In the genomic region with DNA sequence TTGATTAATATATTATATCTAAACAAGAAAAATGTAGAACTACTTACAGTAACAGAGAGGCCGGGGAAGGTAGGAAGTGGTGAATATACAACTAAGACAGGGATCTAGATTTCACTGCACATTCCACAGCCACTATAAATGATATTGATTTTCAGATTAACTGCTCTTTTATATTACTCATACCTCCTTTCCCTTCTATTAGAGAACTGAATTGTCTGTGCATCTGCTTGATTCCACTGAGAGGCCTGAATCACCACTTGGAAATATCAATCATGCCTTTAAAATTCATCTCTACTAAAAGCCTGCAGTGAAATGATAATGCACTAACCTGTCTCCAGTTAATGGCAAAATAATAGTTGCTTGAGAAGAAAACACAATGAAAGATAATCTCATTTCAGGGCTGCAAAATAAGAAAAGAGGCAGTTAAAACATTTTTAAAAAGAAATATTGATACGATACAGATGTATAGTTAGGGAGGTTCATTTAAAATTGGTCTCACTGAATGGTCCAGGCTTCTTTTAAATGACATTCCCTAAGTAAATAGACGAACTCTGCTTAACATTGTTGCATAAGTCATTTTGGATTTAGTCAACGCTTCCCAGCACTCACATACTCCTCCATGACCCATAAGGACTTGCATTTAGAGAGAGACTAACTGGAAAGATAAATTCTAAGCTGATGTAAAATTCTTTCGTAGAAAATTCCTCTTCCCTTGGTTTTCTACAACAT, we compare ENCODE assay signal across 13 cellular contexts. TPM values are rescaled to one million over a fixed set of nuclear protein-coding genes. Genes with fewer than 3 reads are reported as not detected.
DNase-seq lines count a peak whose midpoint lies in the region; ATAC-seq, FAIRE-seq and TF ChIP-seq lines count a peak whose summit lies in the region.
"Had no signal": no experiment of that assay in that cellular context is flagged by ENCODE, and none has a peak within 500 bp of the region (broad histone marks: within the 10 kb centered on the region; RNA-seq: fewer than 3 reads in every experiment).

No MANE protein-coding gene starts in this region.

- peaks cover 0 to 63% (median 57%) of the 10 kb centered on the region in 11 experiments; a peak in 17 of 22 replicates for H3K36me3 ChIP-seq in BLaER1 treated with 17β-estradiol and CSF1 and Interleukin-3, amounts not matched to agents 10 nM and 100 nM
- H3K36me3 ChIP-seq in Loucy (ENCODE audit: insufficient read depth, low read length) (peaks cover 25% of the 10 kb centered on the region), K562 (ENCODE audit: control insufficient read depth, insufficient read depth, low read length) (peaks cover 62% of the 10 kb centered on the region), ascending aorta (peaks cover 6 to 18% of the 10 kb centered on the region in 2 donors), mucosa of descending colon (ENCODE audit: low read depth) (no peaks in the 10 kb centered on the region), Karpas-422 (ENCODE audit: insufficient read depth, low read length) (no peaks in the 10 kb centered on the region)
- peaks cover 0 to 15% (median 0%) of the 10 kb centered on the region in 3 experiments for H3K36me3 ChIP-seq in naive thymus-derived CD4-positive, alpha-beta T cell (ENCODE audit: control insufficient read depth in 2 of 3, insufficient read depth in 3 of 3, low read length in 3 of 3)

- WGBS in K562 (ENCODE audit: insufficient coverage, low coverage, missing lambda C conversion rate): 22% methylated on average over 5 of the region's 5 CpGs

- peak overlapping the region in 7 of 11 experiments; percentile 5 to 93 (median 85); a peak in 10 of 22 replicates for H3K4me2 ChIP-seq in BLaER1 treated with 17β-estradiol and CSF1 and Interleukin-3, amounts not matched to agents 10 nM and 100 nM
- H3K4me2 ChIP-seq in Loucy (ENCODE audit: low read depth, low read length, poor library complexity, severe bottlenecking) (peak overlapping the region; percentile 89), K562 (ENCODE audit: insufficient read depth, low read length) (peak overlapping the region; percentile 76), Karpas-422 (ENCODE audit: low read depth, low read length, poor library complexity, severe bottlenecking) (no peak overlapping the region)

- no peak for ATAC-seq in K562
- no peak for ATAC-seq in naive thymus-derived CD4-positive, alpha-beta T cell
- ATAC-seq in mucosa of descending colon: no peak

- peaks cover 24 to 50% (median 29%) of the 10 kb centered on the region in 10 experiments for H3K4me1 ChIP-seq in BLaER1 treated with 17β-estradiol and CSF1 and Interleukin-3, amounts not matched to agents 10 nM and 100 nM
- peaks cover 70% of the 10 kb centered on the region for H3K4me1 ChIP-seq in Loucy (ENCODE audit: insufficient read depth, low read length, poor library complexity, severe bottlenecking)
- peaks cover 16 to 26% of the 10 kb centered on the region in 2 experiments for H3K4me1 ChIP-seq in K562 (replicated peaks in 1 of 2; ENCODE audit: control insufficient read depth in 2 of 2, insufficient read depth in 2 of 2, low read length in 2 of 2)
- peaks cover 18 to 28% of the 10 kb centered on the region in 2 donors for H3K4me1 ChIP-seq in naive thymus-derived CD4-positive, alpha-beta T cell (ENCODE audit: control insufficient read depth in 2 of 2, insufficient read depth in 2 of 2, low read length in 2 of 2)
- H3K4me1 ChIP-seq in ascending aorta: peaks cover 0 to 14% of the 10 kb centered on the region in 2 donors
- H3K4me1 ChIP-seq in mucosa of descending colon (ENCODE audit: low read depth): peaks cover 8% of the 10 kb centered on the region
- H3K4me1 ChIP-seq in Karpas-422 (ENCODE audit: low read length): peaks cover 8% of the 10 kb centered on the region; the same call in 1 of the 2 replicates

- H3K9me3 Mint-ChIP-seq in naive thymus-derived CD4-positive, alpha-beta T cell: no peaks in the 10 kb centered on the region

- no peak for TF ChIP-seq POLR2A in K562 (conservative IDR thresholded peaks at IDR 0.05)

- no peaks in the 10 kb centered on the region; a peak in 1 of 22 replicates for H3K27me3 ChIP-seq in BLaER1 treated with 17β-estradiol and CSF1 and Interleukin-3, amounts not matched to agents 10 nM and 100 nM
- H3K27me3 ChIP-seq in Loucy (ENCODE audit: insufficient read depth, low read length, poor library complexity, severe bottlenecking): peaks cover 5% of the 10 kb centered on the region
- H3K27me3 ChIP-seq in K562 (ENCODE audit: control insufficient read depth in 2 of 2, insufficient read depth in 2 of 2, low read length in 2 of 2): no peaks in the 10 kb centered on the region
- no peaks in the 10 kb centered on the region for H3K27me3 ChIP-seq in naive thymus-derived CD4-positive, alpha-beta T cell (ENCODE audit: control insufficient read depth in 2 of 2, insufficient read depth in 2 of 2, low read length in 2 of 2)
- H3K27me3 ChIP-seq in ascending aorta: no peaks in the 10 kb centered on the region
- no peaks in the 10 kb centered on the region for H3K27me3 ChIP-seq in Karpas-422 (ENCODE audit: low read length)
- H3K27me3 ChIP-seq: adrenal gland had no signal

- DNase-seq in K562 (ENCODE audit: extremely low read depth in 1 of 4, low spot score in 3 of 4) (no peak), ascending aorta (ENCODE audit: low spot score in 2 of 2) (no peak), mucosa of descending colon (no peak), Karpas-422 (no peak), SIG-M5 (lab: John Stamatoyannopoulos, UW) (no peak)
- no peak for DNase-seq in naive thymus-derived CD4-positive, alpha-beta T cell
- DNase-seq: activated CD4-positive, alpha-beta T cell treated with anti-CD3 and anti-CD28 coated beads, Interleukin-2, amount 50 U/mL, for 1 hour; adrenal gland; GOT3; NCI-H446 treated with DMSO at 0.1 percent for 48 hours had no signal

- peak overlapping the region in 6 of 10 donors; percentile 48 to 96 (median 88) for H3K4me3 Mint-ChIP-seq in naive thymus-derived CD4-positive, alpha-beta T cell

- POLR2A ChIA-PET in K562 (lab: Yijun Ruan, JAX): interaction anchor here (0.7 kb wide), 1 partner anchor 10 kb away, joined by 3 read pairs; no protein-coding TSS in a partner anchor
- POLR2A ChIA-PET in naive thymus-derived CD4-positive, alpha-beta T cell (lab: Charles Lee): interaction anchor here (1.5 kb wide), 1 partner anchor 11 kb away, joined by 5 read pairs; no protein-coding TSS in a partner anchor

- intact Hi-C loops in K562 (cut with micrococcal nuclease): no loop called here
- intact Hi-C loops in naive thymus-derived CD4-positive, alpha-beta T cell (cut with micrococcal nuclease): no loop called here
- intact Hi-C loops in ascending aorta (cut with DNase I): no loop called here
- intact Hi-C loops in mucosa of descending colon (cut with DNase I, micrococcal nuclease): no loop called here

- TF ChIP-seq EP300 in K562 (IDR thresholded peaks at IDR 0.05; ENCODE audit: low read length): no peak

- H2AFZ ChIP-seq in Loucy (ENCODE audit: low read length): no peak overlapping the region
- no peak overlapping the region for H2AFZ ChIP-seq in K562 (ENCODE audit: low read depth, low read length)
- no peak overlapping the region for H2AFZ ChIP-seq in Karpas-422 (ENCODE audit: low read length)

- H3K9ac ChIP-seq in BLaER1 treated with 17β-estradiol and CSF1 and Interleukin-3, amounts not matched to agents 10 nM and 100 nM: no peak overlapping the region
- peak overlapping the region; percentile 93 for H3K9ac ChIP-seq in Loucy (ENCODE audit: low read depth, low read length, poor library complexity, severe bottlenecking)
- H3K9ac ChIP-seq in K562 (ENCODE audit: insufficient read depth in 1 of 2, low read depth in 2 of 2, low read length in 2 of 2): peak overlapping the region in 1 of 2 experiments; percentile 77; a peak in 2 of 4 replicates
- no peak overlapping the region for H3K9ac ChIP-seq in Karpas-422 (ENCODE audit: low read length)

- no peaks in the 10 kb centered on the region for H3F3A ChIP-seq in Loucy (ENCODE audit: low read depth)

- TF ChIP-seq CTCF in Loucy (conservative IDR thresholded peaks at IDR 0.05; ENCODE audit: low read length) (no peak), K562 (IDR thresholded peaks at IDR 0.05 in 2 of 3, conservative IDR thresholded peaks at IDR 0.05 in 1 of 3; ENCODE audit: insufficient read depth in 2 of 3, low read depth in 1 of 3, low read length in 3 of 3) (no peak), ascending aorta (IDR thresholded peaks at IDR 0.05) (no peak), mucosa of descending colon (IDR thresholded peaks at IDR 0.05) (no peak)

- no peak for TF ChIP-seq RAD21 in K562 (CRISPR knock-in tag; conservative IDR thresholded peaks at IDR 0.05 in 1 of 2, IDR thresholded peaks at IDR 0.05 in 1 of 2)

- in situ Hi-C loops in K562 (cut with MboI): no loop called here

- peak overlapping the region; percentile 6 to 97 (median 87) for H3K27ac Mint-ChIP-seq in naive thymus-derived CD4-positive, alpha-beta T cell

- peaks cover 100% of the 10 kb centered on the region for H3K79me2 ChIP-seq in Loucy (ENCODE audit: insufficient read depth, low read length)
- peaks cover 74% of the 10 kb centered on the region for H3K79me2 ChIP-seq in K562 (ENCODE audit: control insufficient read depth, insufficient read depth, low read length)
- H3K79me2 ChIP-seq in Karpas-422 (ENCODE audit: low read length): no peaks in the 10 kb centered on the region

- H4K20me1 ChIP-seq in BLaER1 treated with 17β-estradiol and CSF1 and Interleukin-3, amounts not matched to agents 10 nM and 100 nM: peaks cover 0 to 42% (median 0%) of the 10 kb centered on the region in 11 experiments; a peak in 5 of 22 replicates
- H4K20me1 ChIP-seq in Loucy (ENCODE audit: insufficient read depth, low read length, poor library complexity, severe bottlenecking) (peaks cover 39% of the 10 kb centered on the region), K562 (replicated peaks; ENCODE audit: control insufficient read depth, insufficient read depth, low read length) (no peaks in the 10 kb centered on the region), Karpas-422 (ENCODE audit: insufficient read depth, low read depth, low read length) (no peaks in the 10 kb centered on the region)

- BruUV-seq in K562 (replicated peaks; lab: Mats Ljungman, UMichigan): no TSS peak

- peaks cover 0 to 4% (median 0%) of the 10 kb centered on the region in 11 experiments; a peak in 1 of 22 replicates for H3K9me3 ChIP-seq in BLaER1 treated with 17β-estradiol and CSF1 and Interleukin-3, amounts not matched to agents 10 nM and 100 nM (replicated peaks in 1 of 11)
- H3K9me3 ChIP-seq in Loucy (ENCODE audit: insufficient read depth, low read depth, low read length) (no peaks in the 10 kb centered on the region), K562 (replicated peaks; ENCODE audit: control insufficient read depth, insufficient read depth, low read depth, low read length) (no peaks in the 10 kb centered on the region), ascending aorta (no peaks in the 10 kb centered on the region), mucosa of descending colon (no peaks in the 10 kb centered on the region), Karpas-422 (ENCODE audit: low read length) (no peaks in the 10 kb centered on the region)
- no peaks in the 10 kb centered on the region for H3K9me3 ChIP-seq in naive thymus-derived CD4-positive, alpha-beta T cell (ENCODE audit: control insufficient read depth in 2 of 3, low read length in 3 of 3)
- H3K9me3 ChIP-seq: adrenal gland had no signal

- CTCF ChIA-PET in K562 (lab: Yijun Ruan, JAX; ENCODE audit: low intra/inter-chr PET ratio): no interaction called here
- CTCF ChIA-PET in naive thymus-derived CD4-positive, alpha-beta T cell (lab: Charles Lee): no interaction called here

- H3K27ac ChIP-seq in BLaER1 treated with 17β-estradiol and CSF1 and Interleukin-3, amounts not matched to agents 10 nM and 100 nM: no peak overlapping the region
- H3K27ac ChIP-seq in K562 (ENCODE audit: extremely low read depth, low read depth, low read length): peak overlapping the region; percentile 87; the same call in 2 of the 3 replicates
- H3K27ac ChIP-seq in naive thymus-derived CD4-positive, alpha-beta T cell (ENCODE audit: low read depth, low read length): peak overlapping the region; percentile 14
- no peak overlapping the region for H3K27ac ChIP-seq in ascending aorta
- no peak overlapping the region for H3K27ac ChIP-seq in Karpas-422 (ENCODE audit: low read length)
- H3K27ac ChIP-seq: adrenal gland, SK-N-MC had no signal

- H3K27me3 Mint-ChIP-seq in naive thymus-derived CD4-positive, alpha-beta T cell: peaks cover 0 to 3% (median 0%) of the 10 kb centered on the region in 5 donors

- peak overlapping the region in 4 of 10 experiments; percentile 85 to 97 (median 92); a peak in 4 of 20 replicates for H3K4me3 ChIP-seq in BLaER1 treated with 17β-estradiol and CSF1 and Interleukin-3, amounts not matched to agents 10 nM and 100 nM
- peak overlapping the region; percentile 78 for H3K4me3 ChIP-seq in Loucy (ENCODE audit: low read length, poor library complexity, severe bottlenecking)
- H3K4me3 ChIP-seq in K562: peak overlapping the region; percentile 89
- H3K4me3 ChIP-seq in naive thymus-derived CD4-positive, alpha-beta T cell (ENCODE audit: low read length): no peak overlapping the region
- H3K4me3 ChIP-seq in ascending aorta: no peak overlapping the region
- no peak overlapping the region for H3K4me3 ChIP-seq in mucosa of descending colon
- no peak overlapping the region for H3K4me3 ChIP-seq in Karpas-422 (ENCODE audit: low read length)
- H3K4me3 ChIP-seq: adrenal gland, SK-N-MC had no signal

- H3K4me1 Mint-ChIP-seq in naive thymus-derived CD4-positive, alpha-beta T cell: peaks cover 24 to 80% (median 66%) of the 10 kb centered on the region in 7 donors

- no peaks in the 10 kb centered on the region for H3K9me1 ChIP-seq in K562 (ENCODE audit: control insufficient read depth, insufficient read depth, low read length)

- FAIRE-seq in K562 (lab: Jason Lieb, UNC): no peak

- H3K9me2 ChIP-seq in Loucy (replicated peaks; ENCODE audit: low read depth, low read length) (no peaks in the 10 kb centered on the region), Karpas-422 (replicated peaks; ENCODE audit: insufficient read depth, low read length) (no peaks in the 10 kb centered on the region)

- H3K36me3 Mint-ChIP-seq in naive thymus-derived CD4-positive, alpha-beta T cell: peaks cover 4 to 47% (median 26%) of the 10 kb centered on the region in 5 donors

RNA-seq across cellular contexts. Expression of gene ANTXR2, which starts 3.8 kb away (rescaled TPM):
- 163 and 271 TPM in 2 replicates for total RNA-seq in K562 (2011; cell fraction: chromatin; rRNA removed; ENCODE audit: low replicate concordance)
- total RNA-seq in K562 (2011; cell fraction: nucleolus; rRNA removed): 73.4 and 76.1 TPM in 2 replicates
- 102 and 117 TPM in 2 replicates for total RNA-seq in K562 (2011; cell fraction: nucleoplasm; rRNA removed)
- total RNA-seq in K562 (2014; rRNA removed) (39.1 and 50.5 TPM in 2 replicates), K562 (2014; rRNA removed; fragmentation: Illumina TruSeq; extraction: Trizol) (75.4 and 103 TPM in 2 replicates), K562 (2015; rRNA removed; fragmentation: Illumina TruSeq; extraction: Trizol) (60.3 and 61.8 TPM in 2 replicates), K562 (2021) (68.1 and 83.8 TPM in 2 replicates), ascending aorta (16.8 TPM), mucosa of descending colon (100 to 1,000 TPM in 2 of 3 donors, 10 to 100 TPM in 1; 83.2 to 276 (median 120) TPM)
- polyA plus RNA-seq in K562 (2011; rRNA removed) (51.7 and 79.1 TPM in 2 replicates), K562 (2014; fragmentation: Illumina TruSeq; extraction: Trizol) (62.5 and 71.0 TPM in 2 replicates), K562 (2014; fragmentation: Nextera tagmentation; extraction: Ambion mirVana) (10 to 100 TPM; 10.1 to 26.6 TPM), K562 (2014; rRNA removed) (34.8 and 37.4 TPM in 2 replicates)
- 10.2 and 18.4 TPM in 2 replicates for polyA plus RNA-seq in K562 (2011; cell fraction: cytosol; rRNA removed)
- 42.2 and 47.3 TPM in 2 replicates for polyA plus RNA-seq in K562 (2011; cell fraction: nucleus; rRNA removed)
- polyA plus RNA-seq in K562 (2012): 69.7 and 118 TPM in 2 replicates
- 139 and 146 TPM in 2 replicates for polyA minus RNA-seq in K562 (2011; rRNA and poly(A)+ RNA removed)
- polyA minus RNA-seq in K562 (2011; cell fraction: cytosol; rRNA and poly(A)+ RNA removed): 33.9 and 51.2 TPM in 2 replicates
- 92.2 and 147 TPM in 2 replicates for polyA minus RNA-seq in K562 (2011; cell fraction: nucleus; rRNA and poly(A)+ RNA removed)
- total RNA-seq in naive thymus-derived CD4-positive, alpha-beta T cell: 10 to 100 TPM; 20.3 to 69.8 (median 50.0) TPM
- polyA plus RNA-seq in naive thymus-derived CD4-positive, alpha-beta T cell: 10 to 100 TPM; 37.1 to 38.2 TPM
- total RNA-seq in Karpas-422 (2014; rRNA removed; shearing (Covaris generic); ENCODE audit: low replicate concordance): not detected in 2 replicates

Comparison
In these comparisons a context has a peak if more than half of its experiments do, and no peak if none do; other contexts are left out.
1. H3K27ac ChIP-seq: peak in K562 (single experiment) and naive thymus-derived CD4-positive, alpha-beta T cell (single experiment); none in BLaER1 treated with 17β-estradiol and CSF1 and Interleukin-3, amounts not matched to agents 10 nM and 100 nM (0 of 11), ascending aorta (0 of 2) and Karpas-422 (single experiment).
2. H3K4me3 ChIP-seq: peak in Loucy (single experiment) and K562 (single experiment); none in naive thymus-derived CD4-positive, alpha-beta T cell (single experiment), ascending aorta (0 of 2), mucosa of descending colon (single experiment) and Karpas-422 (single experiment).
3. RNA of gene ANTXR2, which starts 3.8 kb away (total RNA-seq): 83.2 to 276 TPM in mucosa of descending colon, 39.1 to 271 TPM in K562, 20.3 to 69.8 TPM in naive thymus-derived CD4-positive, alpha-beta T cell and 16.8 TPM in ascending aorta (single experiment); not detected in Karpas-422; every median in the first group is over 10 times any median in the second.